8 cellular contexts compared by ENCODE assay signal in genomic region chr5:77491783-77492652, GRCh38. TPM values are rescaled to one million over a fixed set of nuclear protein-coding genes. Genes with fewer than 3 reads are reported as not detected.
DNase-seq lines count a peak whose midpoint lies in the region; ATAC-seq, FAIRE-seq and TF ChIP-seq lines count a peak whose summit lies in the region.

WDR41 (minus strand) TSS chr5:77492316; CDS start chr5:77492220, 96 bp downstream.

- H3K9ac ChIP-seq in kidney (ENCODE audit: low read length in 2 of 2): peak within 1 kb of the TSS; percentile 94 to 95

- no peaks in the 10 kb centered on the region for H3K4me1 ChIP-seq in kidney (ENCODE audit: control insufficient read depth in 1 of 2, insufficient read depth in 1 of 2, low read depth in 1 of 2, low read length in 2 of 2)

- ATAC-seq in GM19035 (IDR thresholded peaks at IDR 0.05; ENCODE audit: unreplicated experiment) (peak; percentile 93), HG03354 (IDR thresholded peaks at IDR 0.05; ENCODE audit: poor library complexity, severe bottlenecking, unreplicated experiment) (peak; percentile 92)

- no peak for FAIRE-seq in kidney (lab: Jason Lieb, UNC)

- peak within 1 kb of the TSS; percentile 95 to 96 for H3K27ac ChIP-seq in kidney (ENCODE audit: low read depth in 2 of 2, low read length in 2 of 2)

- no peaks in the 10 kb centered on the region for H3K36me3 ChIP-seq in kidney (ENCODE audit: control insufficient read depth in 1 of 2, insufficient read depth in 2 of 2, low read length in 2 of 2)

- H3K9me3 ChIP-seq in kidney (ENCODE audit: control insufficient read depth in 1 of 2, low read length in 2 of 2): no peaks in the 10 kb centered on the region

- intact Hi-C loops in kidney (cut with DNase I): no loop called here

- peak; percentile 89 for TF ChIP-seq CTCF in kidney (IDR thresholded peaks at IDR 0.05; ENCODE audit: borderline replicate concordance, extremely low read depth, insufficient read depth)

- DNase-seq in Ammon's horn (ENCODE audit: low spot score): peak; percentile 91
- DNase-seq in NCI-H460 (ENCODE audit: extremely low read depth, low read depth): peak; percentile 90
- DNase-seq in activated CD4-positive, CD25-positive, alpha-beta regulatory T cell treated with anti-CD3 and anti-CD28 coated beads, Interleukin-2, amount 50 U/mL, for 72 hours: peak; percentile 92
- DNase-seq in cerebellum (ENCODE audit: low spot score): peak; percentile 86
- peak; percentile 97 for DNase-seq in kidney
- peak; percentile 89 for DNase-seq in stimulated activated CD4-positive, alpha-beta T cell treated with anti-CD3 and anti-CD28 coated beads, Interleukin-15, amount 100 ng/mL, for 24 hours

- H3K4me3 ChIP-seq in kidney (ENCODE audit: low read length in 2 of 2): peak within 1 kb of the TSS; percentile 92 to 93

RNA-seq across cellular contexts. Expression of gene WDR41, which starts in this region (rescaled TPM):
- 98.0 and 112 TPM in 2 replicates for total RNA-seq in NCI-H460 (2014; rRNA removed; shearing (Covaris generic))
- 54.1 and 54.8 TPM in 2 replicates for polyA plus RNA-seq in NCI-H460 (2014; cell fraction: nucleus; rRNA removed)
- total RNA-seq in cerebellum (98.8 TPM), kidney (45.2 TPM)
- 16.0 TPM for polyA plus RNA-seq in kidney (ENCODE audit: insufficient read depth, low read depth, low replicate concordance)

Comparison
In these comparisons a context has a peak if more than half of its experiments do, and no peak if none do; other contexts are left out.
1. Peak in every context shown above with its lines: DNase-seq, ATAC-seq, H3K4me3 ChIP-seq and H3K27ac ChIP-seq.